Comparison of ENCODE assay signal across 20 cellular contexts in the genomic region with DNA sequence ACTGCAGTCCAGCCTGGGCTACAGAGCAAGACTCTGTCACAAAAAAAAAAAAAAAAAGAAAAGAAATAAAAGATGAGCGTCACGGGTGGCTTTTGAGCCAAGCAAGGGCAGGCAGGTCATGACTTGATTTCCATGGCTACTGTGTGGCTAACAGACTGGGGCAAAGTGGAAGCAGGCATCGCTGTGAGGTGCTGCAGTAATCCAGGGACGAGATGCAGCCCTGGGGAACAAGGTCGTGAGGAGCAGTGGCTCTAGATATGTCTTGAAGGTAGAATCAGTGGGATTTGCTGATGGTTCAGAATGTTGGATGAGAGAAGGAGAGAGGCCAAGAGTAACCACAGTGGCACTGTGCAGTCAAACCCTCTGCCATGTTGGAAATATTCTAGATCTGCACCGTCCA. TPM values are rescaled to one million over a fixed set of nuclear protein-coding genes. Genes with fewer than 3 reads are reported as not detected.
"Had no signal": no experiment of that assay in that cellular context is flagged by ENCODE, and none has a peak within 500 bp of the region (broad histone marks: within the 10 kb centered on the region; RNA-seq: fewer than 3 reads in every experiment).

No MANE protein-coding gene starts in this region.

- ATAC-seq: effector memory CD8-positive, alpha-beta T cell; gastrocnemius medialis; heart right ventricle; naive thymus-derived CD4-positive, alpha-beta T cell; right cardiac atrium; stimulated activated naive CD8-positive, alpha-beta T cell treated with anti-CD3 and anti-CD28 coated beads, Interleukin-15, Interleukin-2, amounts not matched to agents 100 U/mL and 50 U/mL, for 24 hours; upper lobe of right lung had no signal

- H3K36me3 ChIP-seq: gastrocnemius medialis, ovary had no signal

- DNase-seq: effector memory CD8-positive, alpha-beta T cell; gastrocnemius medialis; heart right ventricle; hypothalamus; kidney glomerular epithelial cell; mammary epithelial cell; naive thymus-derived CD4-positive, alpha-beta T cell; nephron progenitor cell; ovary; right cardiac atrium; small intestine; stimulated activated CD4-positive, alpha-beta T cell treated with anti-CD3 and anti-CD28 coated beads, Interleukin-2, amount 100 ng/mL, for 48 hours; stimulated activated naive CD8-positive, alpha-beta T cell treated with anti-CD3 and anti-CD28 coated beads, Interleukin-15, Interleukin-2, amounts not matched to agents 100 U/mL and 50 U/mL, for 24 hours; tibial artery; upper lobe of right lung had no signal

- H3K27me3 ChIP-seq: esophagus muscularis mucosa, gastrocnemius medialis, heart right ventricle, ovary, upper lobe of right lung had no signal

- H3K27ac ChIP-seq: epithelial cell of prostate, esophagus muscularis mucosa, gastrocnemius medialis, heart right ventricle, ovary, tibial artery, upper lobe of right lung had no signal

- H3K27ac Mint-ChIP-seq: effector memory CD8-positive, alpha-beta T cell; naive thymus-derived CD4-positive, alpha-beta T cell; nephron progenitor cell; progenitor cell of endocrine pancreas had no signal

- H3K4me3 ChIP-seq: esophagus muscularis mucosa, gastrocnemius medialis, heart right ventricle, ovary, tibial artery, upper lobe of right lung had no signal

- H3K4me3 Mint-ChIP-seq: effector memory CD8-positive, alpha-beta T cell; naive thymus-derived CD4-positive, alpha-beta T cell; nephron progenitor cell had no signal

- H3K9me3 ChIP-seq: esophagus muscularis mucosa, gastrocnemius medialis, heart right ventricle, ovary, tibial artery, upper lobe of right lung had no signal

- H3K9me3 Mint-ChIP-seq: effector memory CD8-positive, alpha-beta T cell; nephron progenitor cell had no signal

RNA-seq across cellular contexts. Expression of a gene that starts 14.2 kb away (rescaled TPM):
- total RNA-seq: fibroblast of villous mesenchyme; naive thymus-derived CD4-positive, alpha-beta T cell; progenitor cell of endocrine pancreas had no signal

RNA-seq across cellular contexts. Expression of a gene that starts 42.1 kb away (rescaled TPM):
- total RNA-seq: fibroblast of villous mesenchyme, progenitor cell of endocrine pancreas had no signal

RNA-seq across cellular contexts. Expression of a gene that starts 51.4 kb away (rescaled TPM):
- total RNA-seq: fibroblast of villous mesenchyme, mammary epithelial cell, progenitor cell of endocrine pancreas, temporal lobe had no signal
- polyA plus RNA-seq: naive thymus-derived CD4-positive, alpha-beta T cell had no signal
